1 cellular context compared by ENCODE assay signal in the genomic region with DNA sequence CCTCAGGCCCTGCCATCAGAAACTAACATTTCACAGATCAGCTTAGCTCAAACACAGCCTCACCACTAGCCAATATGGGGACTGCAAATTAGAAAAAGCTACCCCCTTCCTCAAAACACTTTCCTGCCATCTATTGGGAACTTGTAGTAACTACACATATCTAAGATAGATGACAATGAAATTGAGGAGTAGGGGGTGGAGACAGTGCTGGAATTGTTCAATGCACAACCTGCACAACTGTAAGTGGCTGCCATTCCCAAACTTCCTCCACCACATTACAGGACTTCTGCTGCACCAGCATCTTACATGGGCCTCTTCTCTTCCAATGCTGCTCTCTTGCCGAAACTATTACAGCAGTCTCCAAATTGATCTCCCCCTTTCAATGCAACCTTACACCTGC.
TF ChIP-seq lines count a peak whose summit lies in the region.

No MANE protein-coding gene starts in this region.

TF ChIP-seq in H1, 55 proteins besides CTCF, POLR2A, EP300 and RAD21 (continued from another document):
- TF ChIP-seq JUND (IDR thresholded peaks at IDR 0.05; ENCODE audit: low read length) = no peak
